In the genomic region with DNA sequence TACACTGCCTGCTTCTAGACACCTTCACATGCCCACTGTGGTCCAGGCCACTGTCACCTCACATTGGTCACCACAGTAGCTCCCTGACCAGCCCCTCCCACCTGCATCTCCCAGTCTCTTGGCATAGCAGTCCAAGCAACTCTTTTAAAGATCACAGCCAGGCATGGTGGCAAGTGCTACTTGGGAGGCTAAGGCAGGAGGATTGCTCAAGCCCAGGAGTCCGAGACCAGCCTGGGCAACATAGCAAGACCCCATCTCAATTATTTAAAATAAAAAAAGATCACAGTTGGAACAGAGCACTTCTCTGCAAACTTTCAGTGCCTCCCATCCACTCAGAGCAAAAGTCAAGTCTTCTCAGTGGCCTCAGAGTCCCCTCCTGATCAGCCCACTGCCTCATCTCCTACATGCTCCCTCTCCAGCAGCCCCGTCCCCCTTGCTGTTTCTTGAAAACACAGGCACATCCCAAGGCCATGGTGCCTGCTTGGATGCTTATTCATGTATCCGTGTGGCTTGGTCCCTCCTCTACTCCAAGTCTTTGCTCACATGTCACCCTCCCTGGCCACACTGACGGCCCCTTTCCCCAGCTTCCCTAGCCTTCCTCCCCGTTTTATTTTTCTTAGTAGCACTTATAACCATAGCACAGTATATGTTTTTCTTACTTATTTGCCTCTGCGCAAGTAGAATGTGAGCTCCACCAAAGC, we compare ENCODE assay signal across 31 cellular contexts. TPM values are rescaled to one million over a fixed set of nuclear protein-coding genes. Genes with fewer than 3 reads are reported as not detected.
A peak's percentile ranks its signal among the peaks of the same experiment; 100 is the strongest.
DNase-seq lines count a peak whose midpoint lies in the region; ATAC-seq, FAIRE-seq and TF ChIP-seq lines count a peak whose summit lies in the region.
"Had no signal": no experiment of that assay in that cellular context is flagged by ENCODE, and none has a peak within 500 bp of the region (broad histone marks: within the 10 kb centered on the region; RNA-seq: fewer than 3 reads in every experiment).

No MANE protein-coding gene starts in this region.

- peaks cover 37% of the 10 kb centered on the region for H3F3A ChIP-seq in smooth muscle cell (ENCODE audit: low read depth)

- ATAC-seq in WTC11 (no peak), lower lobe of right lung (no peak)
- ATAC-seq: body of pancreas, GM23338, right lobe of liver had no signal

- H3K4me1 ChIP-seq in BLaER1 (peaks cover 44% of the 10 kb centered on the region), lower lobe of right lung (peaks cover 71% of the 10 kb centered on the region), smooth muscle cell (ENCODE audit: low read depth) (peaks cover 37% of the 10 kb centered on the region)
- H3K4me1 ChIP-seq: right lobe of liver had no signal

- H3K27me3 ChIP-seq in BLaER1: no peaks in the 10 kb centered on the region
- H3K27me3 ChIP-seq in lower lobe of right lung (ENCODE audit: low read depth): no peaks in the 10 kb centered on the region
- H3K27me3 ChIP-seq in smooth muscle cell (ENCODE audit: low read depth): no peaks in the 10 kb centered on the region
- H3K27me3 ChIP-seq: body of pancreas, hepatocyte, Peyer's patch, right lobe of liver had no signal

- H3K9ac ChIP-seq in BLaER1: no peak overlapping the region
- H3K9ac ChIP-seq in smooth muscle cell (ENCODE audit: low read depth): peak overlapping the region; percentile 18

- CTCF ChIA-PET in WTC11 (lab: Charles Lee): interaction anchor here (2.7 kb wide), 1 partner anchor 63 kb away, joined by 13 read pairs; no protein-coding TSS in a partner anchor

- H3K27me3 Mint-ChIP-seq in WTC11 (ENCODE audit: low read depth): no peaks in the 10 kb centered on the region
- H3K27me3 Mint-ChIP-seq: CD4-positive, alpha-beta T cell had no signal

- no peak overlapping the region for H2AFZ ChIP-seq in smooth muscle cell (ENCODE audit: low read depth)
- H2AFZ ChIP-seq: GM23338, hepatocyte had no signal

- no peak overlapping the region for H3K27ac ChIP-seq in BLaER1
- H3K27ac ChIP-seq in lower lobe of right lung: peak overlapping the region; percentile 21
- peak overlapping the region; percentile 97 for H3K27ac ChIP-seq in smooth muscle cell (ENCODE audit: low read depth)
- H3K27ac ChIP-seq: body of pancreas, hepatocyte, right lobe of liver, WERI-Rb-1 had no signal

- peaks cover 40% of the 10 kb centered on the region for H3K79me2 ChIP-seq in smooth muscle cell (ENCODE audit: low read depth)

- H3K27ac Mint-ChIP-seq in WTC11: no peak overlapping the region
- H3K27ac Mint-ChIP-seq: CD4-positive, alpha-beta T cell; GM23338; HFFc6; type B pancreatic cell had no signal

- H4K20me1 ChIP-seq in BLaER1 (no peaks in the 10 kb centered on the region), smooth muscle cell (ENCODE audit: low read depth) (no peaks in the 10 kb centered on the region)

- H3K9me3 ChIP-seq in BLaER1: no peaks in the 10 kb centered on the region
- no peaks in the 10 kb centered on the region for H3K9me3 ChIP-seq in lower lobe of right lung
- no peaks in the 10 kb centered on the region for H3K9me3 ChIP-seq in smooth muscle cell (replicated peaks; ENCODE audit: low read depth)
- H3K9me3 ChIP-seq: body of pancreas, Peyer's patch, right lobe of liver had no signal

- no peak for DNase-seq in WTC11 (ENCODE audit: low spot score)
- DNase-seq in lower lobe of right lung: no peak
- no peak for DNase-seq in smooth muscle cell (lab: John Stamatoyannopoulos, UW; ENCODE audit: unreplicated experiment)
- no peak for DNase-seq in DMS 273 (lab: John Stamatoyannopoulos, UW; ENCODE audit: unreplicated experiment)
- no peak for DNase-seq in NCI-H1105 (lab: John Stamatoyannopoulos, UW)
- DNase-seq in GM12891 (ENCODE audit: insufficient read length, low spot score): no peak
- no peak for DNase-seq in NCI-H146 treated with DMSO at 0.1 percent for 48 hours (lab: John Stamatoyannopoulos, UW; ENCODE audit: unreplicated experiment)
- DNase-seq: activated CD4-positive, alpha-beta T cell treated with anti-CD3 and anti-CD28 coated beads, Interleukin-2, amount 50 U/mL, for 1 hour; activated gamma-delta T cell treated with Interleukin-2 at 50 U/mL for 16 hours; activated T-cell treated with anti-CD3 and anti-CD28 coated beads, Interleukin-2, amount 50 U/mL, for 1 hour; body of pancreas; CD4-positive, alpha-beta T cell; foreskin melanocyte; HFFc6; IMR-90; mammary epithelial cell; NCI-H1694; Peyer's patch; right lobe of liver; SIG-M5; stimulated activated CD4-positive, alpha-beta T cell treated with anti-CD3 and anti-CD28 coated beads, Interleukin-4, amount 100 ng/mL, for 1 hour; WERI-Rb-1 had no signal

- H3K4me3 Mint-ChIP-seq in WTC11: no peak overlapping the region
- H3K4me3 Mint-ChIP-seq: CD4-positive, alpha-beta T cell; central memory CD8-positive, alpha-beta T cell; GM23338; HFFc6; type B pancreatic cell had no signal

- peaks cover 17% of the 10 kb centered on the region for H3K4me1 Mint-ChIP-seq in WTC11
- H3K4me1 Mint-ChIP-seq: central memory CD8-positive, alpha-beta T cell had no signal

- no peak for TF ChIP-seq POLR2A in GM12891 (IDR thresholded peaks at IDR 0.05; ENCODE audit: low read depth, low read length)

- no peaks in the 10 kb centered on the region for H3K9me3 Mint-ChIP-seq in WTC11
- H3K9me3 Mint-ChIP-seq: CD4-positive, alpha-beta T cell; central memory CD8-positive, alpha-beta T cell; GM23338; HFFc6; type B pancreatic cell had no signal

- no peak for TF ChIP-seq CTCF in WTC11 (IDR thresholded peaks at IDR 0.05)
- no peak for TF ChIP-seq CTCF in lower lobe of right lung (IDR thresholded peaks at IDR 0.05)
- no peak for TF ChIP-seq CTCF in smooth muscle cell (IDR thresholded peaks at IDR 0.05; ENCODE audit: borderline replicate concordance, insufficient read depth, poor library complexity, severe bottlenecking)

- POLR2A ChIA-PET in WTC11 (lab: Charles Lee): no interaction called here

- 37% methylated on average over 6 of the region's 6 CpGs for WGBS in smooth muscle cell (ENCODE audit: low lambda C conversion rate)

- H3K36me3 ChIP-seq in BLaER1: no peaks in the 10 kb centered on the region
- no peaks in the 10 kb centered on the region for H3K36me3 ChIP-seq in lower lobe of right lung
- H3K36me3 ChIP-seq in smooth muscle cell (ENCODE audit: low read depth): no peaks in the 10 kb centered on the region
- H3K36me3 ChIP-seq: Peyer's patch, right lobe of liver, WERI-Rb-1 had no signal

- FAIRE-seq in GM12891 (lab: Jason Lieb, UNC): no peak
- FAIRE-seq: A204.1, D721Med, GM18507 had no signal

- H3K4me3 ChIP-seq in BLaER1 (no peak overlapping the region), lower lobe of right lung (no peak overlapping the region), smooth muscle cell (no peak overlapping the region)
- H3K4me3 ChIP-seq: body of pancreas, GM23338, hepatocyte, Peyer's patch, right lobe of liver had no signal

- peak overlapping the region; percentile 71 for H3K4me2 ChIP-seq in BLaER1
- H3K4me2 ChIP-seq in smooth muscle cell: peak overlapping the region; percentile 58
- H3K4me2 ChIP-seq: GM23338, hepatocyte had no signal

- intact Hi-C loops in lower lobe of right lung (cut with DNase I): no loop called here

- H3K36me3 Mint-ChIP-seq in WTC11: no peaks in the 10 kb centered on the region
- H3K36me3 Mint-ChIP-seq: type B pancreatic cell had no signal

TF ChIP-seq in WTC11, 78 proteins besides CTCF, POLR2A, EP300 and RAD21 (continues in another document):
- TF ChIP-seq, protein P1, sequence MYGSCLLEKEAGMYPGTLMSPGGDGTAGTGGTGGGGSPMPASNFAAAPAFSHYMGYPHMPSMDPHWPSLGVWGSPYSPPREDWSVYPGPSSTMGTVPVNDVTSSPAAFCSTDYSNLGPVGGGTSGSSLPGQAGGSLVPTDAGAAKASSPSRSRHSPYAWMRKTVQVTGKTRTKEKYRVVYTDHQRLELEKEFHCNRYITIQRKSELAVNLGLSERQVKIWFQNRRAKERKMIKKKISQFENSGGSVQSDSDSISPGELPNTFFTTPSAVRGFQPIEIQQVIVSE (CRISPR knock-in tag; IDR thresholded peaks at IDR 0.05; ENCODE audit: borderline replicate concordance): no peak

TF ChIP-seq in GM12891, 5 proteins besides CTCF, POLR2A, EP300 and RAD21:
- no peak for TF ChIP-seq POLR2AphosphoS5 (IDR thresholded peaks at IDR 0.05; ENCODE audit: low read depth, low read length)
- no peak for TF ChIP-seq POU2F2 (IDR thresholded peaks at IDR 0.05; ENCODE audit: low read depth, low read length)
- no peak for TF ChIP-seq PAX5 (IDR thresholded peaks at IDR 0.05; ENCODE audit: insufficient read depth, low read length, severe bottlenecking)
- TF ChIP-seq SPI1 (IDR thresholded peaks at IDR 0.05; ENCODE audit: low read depth, low read length): no peak
- no peak for TF ChIP-seq TAF1 (IDR thresholded peaks at IDR 0.05; ENCODE audit: low read depth, low read length)

RNA-seq across cellular contexts. Expression of a gene that starts 19.3 kb away (rescaled TPM):
- 8.3 to 10.4 TPM (median 10.1 TPM) in 3 replicates for total RNA-seq in WTC11 (2021)
- 46.1 TPM for total RNA-seq in lower lobe of right lung
- total RNA-seq in smooth muscle cell: 113 and 145 TPM in 2 replicates
- 144 and 249 TPM in 2 replicates for polyA plus RNA-seq in smooth muscle cell
- polyA plus RNA-seq in GM12891 (2012; ENCODE audit: low read depth, missing spikeins): 2.2 TPM
- total RNA-seq: IMR-90 had no signal

RNA-seq across cellular contexts. Expression of a gene that starts 53.9 kb away (rescaled TPM):
- total RNA-seq in WTC11 (2021): 0.20 TPM in 1 of 3 replicates, not detected in the others
- 1.2 TPM for total RNA-seq in lower lobe of right lung
- not detected in 2 replicates for total RNA-seq in smooth muscle cell
- polyA plus RNA-seq in smooth muscle cell: 0.13 and 0.43 TPM in 2 replicates
- polyA plus RNA-seq in GM12891 (2012; ENCODE audit: low read depth, missing spikeins): 0.18 TPM
- total RNA-seq: CD4-positive, alpha-beta T cell; Daoy; GM23338; HFFc6; IMR-90; mammary epithelial cell had no signal
- polyA plus RNA-seq: GM23338, hepatocyte, IMR-90 had no signal
